Comparison of ENCODE assay signal across 24 cellular contexts in the genomic region with DNA sequence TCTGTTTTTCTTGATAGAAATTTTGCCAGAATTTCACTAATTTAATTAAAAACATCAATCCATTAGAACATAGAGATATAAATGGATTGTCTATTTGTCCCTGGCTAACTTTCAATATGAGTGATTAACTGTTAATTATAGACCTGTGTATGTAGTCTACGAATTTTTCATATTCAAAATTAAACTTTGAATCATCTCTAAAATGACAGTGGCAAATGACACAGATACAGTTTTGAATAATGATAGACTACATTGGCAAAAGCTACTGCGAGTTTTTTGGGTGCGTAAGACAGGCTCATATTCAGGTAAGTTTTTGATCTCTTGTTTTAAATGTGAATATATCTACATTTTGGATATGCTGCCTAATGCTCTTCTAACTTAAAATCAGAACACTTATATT.
"Had no signal": no experiment of that assay in that cellular context is flagged by ENCODE, and none has a peak within 500 bp of the region (broad histone marks: within the 10 kb centered on the region; RNA-seq: fewer than 3 reads in every experiment).

No MANE protein-coding gene starts in this region.

- H3K4me3 Mint-ChIP-seq: dendritic cell treated with granulocyte-macrophage colony-stimulating factor and Interleukin-4, amounts not matched to agents 40 ng/mL and 50 ng/mL, for 4 days; effector memory CD8-positive, alpha-beta T cell; endodermal cell; mesothelial cell of epicardium had no signal

- H3K4me3 ChIP-seq: coronary artery, esophagus muscularis mucosa, gastrocnemius medialis, heart right ventricle, left lung, lower lobe of right lung, mucosa of descending colon had no signal

- H3K9me3 ChIP-seq: esophagus muscularis mucosa, gastrocnemius medialis, heart right ventricle, left lung, lower lobe of right lung, mucosa of descending colon had no signal

- ATAC-seq: effector memory CD8-positive, alpha-beta T cell; foreskin keratinocyte; gastrocnemius medialis; heart right ventricle; left cardiac atrium; left lung; left ventricle myocardium superior; lower lobe of right lung; mucosa of descending colon had no signal

- H3K36me3 ChIP-seq: esophagus muscularis mucosa, gastrocnemius medialis, heart right ventricle, left lung, lower lobe of right lung had no signal

- H3K27ac ChIP-seq: coronary artery, esophagus muscularis mucosa, foreskin keratinocyte, gastrocnemius medialis, heart right ventricle, left lung, lower lobe of right lung had no signal

- H3K27ac Mint-ChIP-seq: dendritic cell treated with granulocyte-macrophage colony-stimulating factor and Interleukin-4, amounts not matched to agents 40 ng/mL and 50 ng/mL, for 4 days; effector memory CD8-positive, alpha-beta T cell; endodermal cell; mesothelial cell of epicardium had no signal

- H3K9me3 Mint-ChIP-seq: dendritic cell treated with granulocyte-macrophage colony-stimulating factor and Interleukin-4, amounts not matched to agents 40 ng/mL and 50 ng/mL, for 4 days; effector memory CD8-positive, alpha-beta T cell; endodermal cell had no signal

- H3K36me3 Mint-ChIP-seq: mesothelial cell of epicardium had no signal

- DNase-seq: effector CD8-positive, alpha-beta T cell; effector memory CD8-positive, alpha-beta T cell; endodermal cell; foreskin keratinocyte; gastrocnemius medialis; glutamatergic neuron; head of caudate nucleus; heart right ventricle; hippocampal formation; left cardiac atrium; left lung; left ventricle myocardium superior; lower lobe of right lung; mesenchymal stem cell; mucosa of descending colon had no signal

- H3K27me3 ChIP-seq: esophagus muscularis mucosa, foreskin keratinocyte, gastrocnemius medialis, heart right ventricle, left lung had no signal

- H3K27me3 Mint-ChIP-seq: dendritic cell treated with granulocyte-macrophage colony-stimulating factor and Interleukin-4, amounts not matched to agents 40 ng/mL and 50 ng/mL, for 4 days had no signal

- FAIRE-seq: colon, endometrium, endothelial cell of umbilical vein, islet of Langerhans, keratinocyte had no signal

- H3K4me1 ChIP-seq: esophagus muscularis mucosa, gastrocnemius medialis, heart right ventricle, left lung, lower lobe of right lung had no signal
